In genomic region chr3:14685204-14685603, GRCh38 we compare ENCODE assay signal across 19 cellular contexts. TPM values are rescaled to one million over a fixed set of nuclear protein-coding genes. Genes with fewer than 3 reads are reported as not detected.
"Had no signal": no experiment of that assay in that cellular context is flagged by ENCODE, and none has a peak within 500 bp of the region (broad histone marks: within the 10 kb centered on the region; RNA-seq: fewer than 3 reads in every experiment).

No MANE protein-coding gene starts in this region.

- H3K36me3 ChIP-seq: lower lobe of right lung had no signal

- H3K27ac ChIP-seq: lower lobe of right lung, parathyroid adenoma had no signal

- H3K36me3 Mint-ChIP-seq: brain had no signal

- H3K4me1 ChIP-seq: lower lobe of right lung, parathyroid adenoma had no signal

- H3K27ac Mint-ChIP-seq: activated naive CD4-positive, alpha-beta T cell treated with anti-CD3 and anti-CD28 coated beads, Interleukin-2, amount 50 U/mL, for 72 hours; brain; immature natural killer cell had no signal

- H3K9me3 ChIP-seq: lower lobe of right lung had no signal

- H3K9me3 Mint-ChIP-seq: central memory CD8-positive, alpha-beta T cell; immature natural killer cell had no signal

- H3K4me3 Mint-ChIP-seq: brain; central memory CD8-positive, alpha-beta T cell; immature natural killer cell had no signal

- DNase-seq: activated CD4-positive, alpha-beta T cell treated with anti-CD3 and anti-CD28 coated beads, Interleukin-2, amount 50 U/mL, for 4 hours; activated T-cell treated with anti-CD3 and anti-CD28 coated beads, Interleukin-2, amount 50 U/mL, for 1 hour; amniotic stem cell; dermis blood vessel endothelial cell; glutamatergic neuron; immature natural killer cell; lower lobe of right lung; midbrain; stimulated activated CD4-positive, alpha-beta T cell treated with anti-CD3 and anti-CD28 coated beads, Interleukin-15, amount 100 ng/mL, for 24 hours; stimulated activated CD4-positive, alpha-beta T cell treated with anti-CD3 and anti-CD28 coated beads, Interleukin-4, amount 100 ng/mL, for 4 hours had no signal

- H3K4me3 ChIP-seq: lower lobe of right lung had no signal

- H3K4me1 Mint-ChIP-seq: brain; central memory CD8-positive, alpha-beta T cell had no signal

- H3K27me3 Mint-ChIP-seq: central memory CD8-positive, alpha-beta T cell had no signal

- ATAC-seq: activated CD4-positive, CD25-positive, alpha-beta regulatory T cell treated with anti-CD3 and anti-CD28 coated beads, Interleukin-2, amount 50 U/mL, for 24 hours; activated naive CD4-positive, alpha-beta T cell treated with anti-CD3 and anti-CD28 coated beads, Interleukin-2, amount 50 U/mL, for 72 hours; esophagus mucosa; lower lobe of right lung had no signal

RNA-seq across cellular contexts. Expression of gene C3orf20, which starts 10.3 kb away (rescaled TPM):
- total RNA-seq: dermis blood vessel endothelial cell, fibroblast of villous mesenchyme, lower lobe of right lung, renal cortical epithelial cell had no signal
- polyA plus RNA-seq: immature natural killer cell, urinary bladder had no signal
